1 cellular context compared by ENCODE assay signal in the genomic region with DNA sequence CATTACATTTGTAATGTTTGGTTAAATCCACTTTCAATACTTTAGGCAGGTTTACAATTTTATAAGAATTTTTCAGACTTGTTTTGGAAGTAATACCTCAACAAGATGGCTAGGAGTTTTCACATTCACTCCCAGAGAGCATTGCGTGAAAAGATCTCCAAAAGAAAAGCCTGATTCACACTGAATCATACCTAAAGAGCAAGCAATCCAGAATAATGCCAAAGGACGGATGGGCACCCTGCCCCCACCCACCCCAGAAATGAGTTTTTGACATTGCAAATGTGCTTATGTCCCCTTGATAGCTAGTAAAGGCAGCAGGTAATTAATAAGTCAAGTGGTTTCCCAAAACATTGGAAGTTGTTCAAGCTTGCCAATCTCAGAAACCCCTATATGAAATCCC.
TF ChIP-seq lines count a peak whose summit lies in the region.

No MANE protein-coding gene starts in this region.

TF ChIP-seq in SK-N-SH treated with all-trans-retinoic acid at 6 μM for 48 hours, 23 proteins besides CTCF, POLR2A, EP300 and RAD21 (continued from another document):
- TF ChIP-seq ZNF8 (CRISPR knock-in tag; IDR thresholded peaks at IDR 0.05) (no peak), ESRRG (CRISPR knock-in tag; IDR thresholded peaks at IDR 0.05) (no peak), SNAI2 (CRISPR knock-in tag; IDR thresholded peaks at IDR 0.05) (no peak), ZNF565 (CRISPR knock-in tag; conservative IDR thresholded peaks at IDR 0.05; ENCODE audit: low read depth) (no peak), PPARA (CRISPR knock-in tag; IDR thresholded peaks at IDR 0.05; ENCODE audit: borderline replicate concordance) (no peak), ZNF70 (CRISPR knock-in tag; IDR thresholded peaks at IDR 0.05) (no peak)
